ENCODE assay signal across 26 cellular contexts in genomic region chr7:138553805-138554204, GRCh38.
DNase-seq lines count a peak whose midpoint lies in the region; ATAC-seq, FAIRE-seq and TF ChIP-seq lines count a peak whose summit lies in the region.
"Had no signal": no experiment of that assay in that cellular context is flagged by ENCODE, and none has a peak within 500 bp of the region (broad histone marks: within the 10 kb centered on the region; RNA-seq: fewer than 3 reads in every experiment).

No MANE protein-coding gene starts in this region.

- no peak overlapping the region for H3K14ac ChIP-seq in trophoblast cell (ENCODE audit: low read length)

- H4K8ac ChIP-seq in trophoblast cell (ENCODE audit: low read depth, low read length): no peak overlapping the region

- intact Hi-C loops in HepG2 (cut with micrococcal nuclease; ENCODE audit: unreplicated experiment) (no loop called here), right lobe of liver (cut with DNase I) (no loop called here)

- H3K9me3 Mint-ChIP-seq in endothelial cell (ENCODE audit: unreplicated experiment): peaks cover 20% of the 10 kb centered on the region

- H3K9me3 ChIP-seq in HepG2 (ENCODE audit: low read length) (peaks cover 12% of the 10 kb centered on the region), right lobe of liver (no peaks in the 10 kb centered on the region), trophoblast cell (ENCODE audit: insufficient read depth, low read depth, low read length) (peaks cover 5% of the 10 kb centered on the region), Peyer's patch (peaks cover 0 to 37% (median 14%) of the 10 kb centered on the region in 4 donors)
- H3K9me3 ChIP-seq: BE2C had no signal

- H2BK12ac ChIP-seq in trophoblast cell (ENCODE audit: low read length): no peak overlapping the region

- no peak for FAIRE-seq in HepG2 (lab: Jason Lieb, UNC)
- FAIRE-seq: GM12892, GM18507 had no signal

- H3K27me3 ChIP-seq in HepG2 (ENCODE audit: control insufficient read depth in 1 of 2, insufficient read depth in 2 of 2, low read length in 2 of 2) (no peaks in the 10 kb centered on the region), right lobe of liver (no peaks in the 10 kb centered on the region), trophoblast cell (ENCODE audit: insufficient read depth, low read length) (no peaks in the 10 kb centered on the region), Peyer's patch (no peaks in the 10 kb centered on the region)
- H3K27me3 ChIP-seq: BE2C, BLaER1 had no signal

- H3K9ac ChIP-seq in HepG2 (ENCODE audit: insufficient read depth, low read depth, low read length) (no peak overlapping the region), trophoblast cell (ENCODE audit: low read length) (peak overlapping the region; percentile 60)
- H3K9ac ChIP-seq: BLaER1 had no signal

- DNase-seq in HepG2 (ENCODE audit: low spot score) (no peak), right lobe of liver (no peak), endothelial cell (ENCODE audit: low spot score) (no peak), trophoblast cell (no peak), Peyer's patch (no peak), NOMO-1 treated with DMSO at 0.1 percent for 48 hours (lab: John Stamatoyannopoulos, UW; ENCODE audit: unreplicated experiment) (no peak)
- DNase-seq: 8988T; ACHN; BE2C; C1 segment of cervical spinal cord; CD4-positive, alpha-beta memory T cell; CD4-positive, CD25-positive, alpha-beta regulatory T cell; CD8-positive, alpha-beta memory T cell; COR-L47; DMS 273 treated with DMSO at 0.1 percent for 48 hours; DMS153; DMS53; DMS79; DND-41; EL; GDM1 had no signal

- no peak overlapping the region for H4K91ac ChIP-seq in trophoblast cell (ENCODE audit: low read depth, low read length)

- H3K4me2 ChIP-seq in HepG2 (ENCODE audit: low read depth, low read length) (no peak overlapping the region), trophoblast cell (ENCODE audit: low read length) (no peak overlapping the region)
- H3K4me2 ChIP-seq: BLaER1 had no signal

- H2AFZ ChIP-seq in HepG2 (ENCODE audit: low read length) (no peak overlapping the region), trophoblast cell (ENCODE audit: insufficient read depth, low read length, poor library complexity) (no peak overlapping the region)

- H3K79me1 ChIP-seq in trophoblast cell (ENCODE audit: low read length): no peaks in the 10 kb centered on the region

- H3K36me3 Mint-ChIP-seq in endothelial cell (ENCODE audit: low read depth, unreplicated experiment): peaks cover 92% of the 10 kb centered on the region

- POLR2A ChIA-PET in HepG2 (lab: Yijun Ruan, JAX): no interaction called here

- H3K4me1 ChIP-seq in HepG2 (ENCODE audit: insufficient read depth, low read length) (peaks cover 35% of the 10 kb centered on the region; the same call in 1 of the 2 replicates), right lobe of liver (no peaks in the 10 kb centered on the region), trophoblast cell (ENCODE audit: control insufficient read depth in 1 of 2, insufficient read depth in 2 of 2, low read length in 2 of 2) (no peaks in the 10 kb centered on the region), Peyer's patch (no peaks in the 10 kb centered on the region)
- H3K4me1 ChIP-seq: BE2C, BLaER1 had no signal

- no peak overlapping the region for H2BK5ac ChIP-seq in trophoblast cell (ENCODE audit: low read depth, low read length, poor library complexity)

- H3K79me2 ChIP-seq in HepG2 (ENCODE audit: insufficient read depth, low read length) (peaks cover 19% of the 10 kb centered on the region), trophoblast cell (ENCODE audit: control insufficient read depth, insufficient read depth, low read length, poor library complexity) (no peaks in the 10 kb centered on the region)

- no peak overlapping the region for H3K18ac ChIP-seq in trophoblast cell (ENCODE audit: low read length)

- TF ChIP-seq RAD21 in HepG2 (CRISPR knock-in tag; IDR thresholded peaks at IDR 0.05): no peak

- peaks cover 7% of the 10 kb centered on the region for H3K4me1 Mint-ChIP-seq in endothelial cell (ENCODE audit: unreplicated experiment)
- H3K4me1 Mint-ChIP-seq: CD14-positive monocyte; CD4-positive, alpha-beta memory T cell; CD4-positive, CD25-positive, alpha-beta regulatory T cell; CD8-positive, alpha-beta memory T cell had no signal

- 96% methylated on average over 4 of the region's 4 CpGs for WGBS in HepG2 (ENCODE audit: low lambda C conversion rate)
- 97% methylated on average over 3 of the region's 4 CpGs for whole genome bisulfite sequencing in right lobe of liver (ENCODE audit: insufficient coverage, low coverage, low lambda C conversion rate, missing lambda C conversion rate)
- no CpG with 5 or more reads among the region's 4 CpGs for WGBS in trophoblast cell (ENCODE audit: extremely low coverage, insufficient coverage, insufficient read length)

- no TSS peak for BruUV-seq in HepG2 (replicated peaks; lab: Mats Ljungman, UMichigan)

- TF ChIP-seq POLR2A in HepG2 (IDR thresholded peaks at IDR 0.05; ENCODE audit: insufficient read depth in 1 of 2, low read depth in 2 of 2, low read length in 2 of 2): no peak
- no peak for TF ChIP-seq POLR2A in right lobe of liver (IDR thresholded peaks at IDR 0.05)
- TF ChIP-seq POLR2A in Peyer's patch (IDR thresholded peaks at IDR 0.05): no peak

- H4K20me1 ChIP-seq in HepG2 (ENCODE audit: insufficient read depth, low read length): no peaks in the 10 kb centered on the region; the same call in 1 of the 2 replicates
- H4K20me1 ChIP-seq: BLaER1 had no signal

- no peak overlapping the region for H2BK120ac ChIP-seq in trophoblast cell (ENCODE audit: insufficient read depth, low read length, poor library complexity)

- no peak for TF ChIP-seq EP300 in HepG2 (IDR thresholded peaks at IDR 0.05; ENCODE audit: low read depth in 2 of 2, low read length in 2 of 2)
- no peak for TF ChIP-seq EP300 in HepG2 (CRISPR knock-in tag; IDR thresholded peaks at IDR 0.05; ENCODE audit: borderline replicate concordance)

- TF ChIP-seq CTCF in HepG2 (CRISPR knock-in tag; IDR thresholded peaks at IDR 0.05) (no peak), right lobe of liver (IDR thresholded peaks at IDR 0.05) (no peak), endothelial cell (IDR thresholded peaks at IDR 0.05; ENCODE audit: unreplicated experiment) (no peak), Peyer's patch (IDR thresholded peaks at IDR 0.05) (no peak)

- ATAC-seq in HepG2 (peak; percentile 17), right lobe of liver (no peak)
- ATAC-seq: GM12878 had no signal

- no peak overlapping the region for H3K23ac ChIP-seq in trophoblast cell (ENCODE audit: low read length)

- H2AK5ac ChIP-seq in trophoblast cell (ENCODE audit: low read length): no peak overlapping the region

- no peak overlapping the region for H3K27ac ChIP-seq in HepG2 (ENCODE audit: extremely low read length, insufficient read depth, low read length)
- H3K27ac ChIP-seq in right lobe of liver: no peak overlapping the region
- no peak overlapping the region for H3K27ac ChIP-seq in trophoblast cell (ENCODE audit: low read depth, low read length)
- H3K27ac ChIP-seq in Peyer's patch: no peak overlapping the region
- H3K27ac ChIP-seq: BLaER1 had no signal

- no peak overlapping the region for H3K4me3 ChIP-seq in HepG2 (replicated peaks in 1 of 3; ENCODE audit: insufficient read depth in 1 of 3, low read depth in 2 of 3, low read length in 3 of 3)
- no peak overlapping the region for H3K4me3 ChIP-seq in right lobe of liver
- H3K4me3 ChIP-seq in trophoblast cell (ENCODE audit: low read depth, low read length): no peak overlapping the region
- H3K4me3 ChIP-seq in Peyer's patch: no peak overlapping the region
- H3K4me3 ChIP-seq: BLaER1, GM12878 had no signal

- H3K36me3 ChIP-seq in HepG2 (replicated peaks in 1 of 2; ENCODE audit: control insufficient read depth in 1 of 2, insufficient read depth in 2 of 2, low read length in 2 of 2) (peaks cover 34 to 93% of the 10 kb centered on the region in 2 experiments), right lobe of liver (peaks cover 0 to 58% (median 32%) of the 10 kb centered on the region in 4 donors), trophoblast cell (ENCODE audit: control insufficient read depth in 1 of 2, insufficient read depth in 2 of 2, low read length in 2 of 2) (peaks cover 22 to 52% of the 10 kb centered on the region in 2 experiments), Peyer's patch (peaks cover 0 to 85% (median 4%) of the 10 kb centered on the region in 3 donors)

- CTCF ChIA-PET in HepG2 (lab: Yijun Ruan, JAX; ENCODE audit: low intra/inter-chr PET ratio, low total read pairs): no interaction called here

- H3K4ac ChIP-seq in trophoblast cell (ENCODE audit: low read depth, low read length): no peak overlapping the region

- in situ Hi-C loops in HepG2 (cut with HindIII; ENCODE audit: extremely low pct_ligation_motif_present, low pct_unique_long_range_greater_than_20kb): no loop called here

- peak overlapping the region; percentile 52 for H3K4me3 Mint-ChIP-seq in endothelial cell (ENCODE audit: unreplicated experiment)
- H3K4me3 Mint-ChIP-seq: CD14-positive monocyte; CD4-positive, alpha-beta memory T cell; CD4-positive, CD25-positive, alpha-beta regulatory T cell; CD8-positive, alpha-beta memory T cell had no signal

- H3K27me3 Mint-ChIP-seq in endothelial cell (ENCODE audit: unreplicated experiment): peaks cover 5% of the 10 kb centered on the region
- H3K27me3 Mint-ChIP-seq: CD4-positive, alpha-beta memory T cell; CD8-positive, alpha-beta memory T cell had no signal

- no peak overlapping the region for H3K27ac Mint-ChIP-seq in endothelial cell (ENCODE audit: unreplicated experiment)
- H3K27ac Mint-ChIP-seq: CD4-positive, alpha-beta memory T cell; CD4-positive, CD25-positive, alpha-beta regulatory T cell; CD8-positive, alpha-beta memory T cell had no signal

- no peak overlapping the region for H4K12ac ChIP-seq in trophoblast cell (ENCODE audit: low read depth, low read length)

TF ChIP-seq in HepG2, 621 proteins besides CTCF, POLR2A, EP300 and RAD21:
- peak; percentile 99 for TF ChIP-seq RBM22 (optimal IDR thresholded peaks at IDR 0.05; ENCODE audit: low read length)
- TF ChIP-seq CBX1 (IDR thresholded peaks at IDR 0.05; ENCODE audit: low read depth): no peak
- TF ChIP-seq AGO2 (optimal IDR thresholded peaks at IDR 0.05; ENCODE audit: low read depth, low read length): peak; percentile 41
